ENCODE assay signal across 8 cellular contexts in the genomic region with DNA sequence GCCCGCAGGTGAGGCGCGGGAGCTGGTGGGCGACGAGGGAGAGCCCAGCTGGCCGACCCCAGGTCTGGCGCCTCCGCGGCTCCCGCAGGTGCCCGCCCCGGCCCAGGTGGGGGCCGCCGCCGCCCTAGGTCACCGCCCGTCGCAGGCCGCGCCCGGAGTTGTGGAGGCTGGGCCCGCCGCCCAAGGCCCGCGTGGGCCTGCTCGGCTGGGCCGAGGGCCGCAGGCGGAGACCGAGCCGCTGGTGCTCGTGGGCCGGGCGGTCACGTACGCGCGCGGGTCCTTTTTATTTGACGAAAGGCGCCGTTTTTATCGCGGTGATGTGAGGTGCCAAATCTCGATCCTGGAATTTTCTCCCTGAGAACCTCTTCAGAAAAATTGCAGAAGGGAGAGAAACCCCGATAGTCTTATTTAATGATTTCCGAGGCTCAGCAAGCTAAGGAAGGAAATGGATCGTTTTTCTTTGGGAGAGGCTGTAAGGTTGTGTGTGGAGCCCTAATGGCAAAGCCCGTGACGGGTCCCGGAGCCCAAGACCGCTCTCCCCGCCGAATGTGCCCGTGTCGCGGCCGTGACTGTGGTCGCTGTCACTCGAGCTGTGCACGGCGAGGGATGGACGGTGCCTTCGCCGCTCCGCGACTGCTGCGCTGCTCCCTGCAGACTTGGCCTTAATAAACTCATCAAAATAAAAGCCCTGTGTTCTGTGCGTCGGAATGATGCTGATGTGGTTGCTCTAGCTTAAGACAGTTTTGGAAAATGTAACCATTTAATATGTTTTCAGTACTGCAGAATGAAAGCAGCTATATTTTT. TPM values are rescaled to one million over a fixed set of nuclear protein-coding genes. Genes with fewer than 3 reads are reported as not detected.
DNase-seq lines count a peak whose midpoint lies in the region; ATAC-seq and TF ChIP-seq lines count a peak whose summit lies in the region.

No MANE protein-coding gene starts in this region.

- H3K4me3 ChIP-seq in GM12864 (ENCODE audit: low read depth, low read length), result peak overlapping the region; percentile 90
- H3K4me3 ChIP-seq in H7 (ENCODE audit: insufficient read depth, low read depth, low read length), result peak overlapping the region; percentile 94
- H3K4me3 ChIP-seq in MG63, result peak overlapping the region; percentile 69

- intact Hi-C loops in left colon (cut with DNase I, micrococcal nuclease), result loop anchor here in 1 of 2 donors (10.0 kb wide), 1 partner anchor 233 kb away; no protein-coding TSS in a partner anchor

- peak overlapping the region; percentile 81 for H3K27ac Mint-ChIP-seq in activated CD4-positive, alpha-beta T cell treated with anti-CD3 and anti-CD28 coated beads, Interleukin-2, amount 10 ng/mL, durations not matched to agents 7 days and 5 days

- H3K27me3 ChIP-seq in H7 (ENCODE audit: control insufficient read depth, insufficient read depth, low read length) (peaks cover 2% of the 10 kb centered on the region), MG63 (no peaks in the 10 kb centered on the region)

- TF ChIP-seq CTCF in GM12864 (IDR thresholded peaks at IDR 0.05; ENCODE audit: low read depth, low read length, missing control alignments), result no peak

- POLR2A ChIA-PET in activated CD4-positive, alpha-beta T cell treated with anti-CD3 and anti-CD28 coated beads, Interleukin-2, amount 10 ng/mL, durations not matched to agents 7 days and 5 days (lab: Charles Lee), result no interaction called here

- peaks cover 2% of the 10 kb centered on the region for H3K27me3 Mint-ChIP-seq in activated CD4-positive, alpha-beta T cell treated with anti-CD3 and anti-CD28 coated beads, Interleukin-2, amount 10 ng/mL, durations not matched to agents 7 days and 5 days

- no peaks in the 10 kb centered on the region for H3K36me3 ChIP-seq in H7 (replicated peaks; ENCODE audit: control insufficient read depth, insufficient read depth, low read length)
- no peaks in the 10 kb centered on the region for H3K36me3 ChIP-seq in MG63

- H3K4me1 Mint-ChIP-seq in activated CD4-positive, alpha-beta T cell treated with anti-CD3 and anti-CD28 coated beads, Interleukin-2, amount 10 ng/mL, durations not matched to agents 7 days and 5 days, result peaks cover 30% of the 10 kb centered on the region

- DNase-seq in GM12864 (ENCODE audit: low read depth), result no peak
- DNase-seq in H7, result peak; percentile 57
- DNase-seq in MG63, result peak; percentile 12
- peak; percentile 52 for DNase-seq in activated CD4-positive, alpha-beta T cell treated with anti-CD3 and anti-CD28 coated beads, Interleukin-2, amount 10 ng/mL, durations not matched to agents 7 days and 5 days
- peak; percentile 68 for DNase-seq in dedifferentiated amniotic fluid mesenchymal stem cell (ENCODE audit: extremely low spot score)
- peak; percentile 52 to 76 for DNase-seq in left colon
- peak; percentile 36 for DNase-seq in stimulated activated CD4-positive, alpha-beta T cell treated with anti-CD3 and anti-CD28 coated beads, Interleukin-1b, Interleukin-23, amount 100 ng/mL, for 48 hours
- no peak for DNase-seq in GOT3 (lab: John Stamatoyannopoulos, UW)

- peak overlapping the region; percentile 87 for H3K4me3 Mint-ChIP-seq in activated CD4-positive, alpha-beta T cell treated with anti-CD3 and anti-CD28 coated beads, Interleukin-2, amount 10 ng/mL, durations not matched to agents 7 days and 5 days

- peak; percentile 74 for ATAC-seq in left colon

- CTCF ChIA-PET in activated CD4-positive, alpha-beta T cell treated with anti-CD3 and anti-CD28 coated beads, Interleukin-2, amount 10 ng/mL, durations not matched to agents 7 days and 5 days (lab: Charles Lee), result interaction anchor here (0.9 to 1.3 kb wide), 3 partner anchors 15 to 58 kb away, joined by 3 to 4 read pairs (median 3); no protein-coding TSS in a partner anchor

- no peaks in the 10 kb centered on the region for H3K9me3 ChIP-seq in MG63

- H3K36me3 Mint-ChIP-seq in activated CD4-positive, alpha-beta T cell treated with anti-CD3 and anti-CD28 coated beads, Interleukin-2, amount 10 ng/mL, durations not matched to agents 7 days and 5 days (ENCODE audit: low read depth), result no peaks in the 10 kb centered on the region

- H3K9me3 Mint-ChIP-seq in activated CD4-positive, alpha-beta T cell treated with anti-CD3 and anti-CD28 coated beads, Interleukin-2, amount 10 ng/mL, durations not matched to agents 7 days and 5 days, result no peaks in the 10 kb centered on the region

RNA-seq across cellular contexts. Expression of a gene that starts 0.6 kb away (rescaled TPM):
- 32.4 and 36.2 TPM in 2 replicates for total RNA-seq in H7 (2014; rRNA removed; shearing (Covaris generic))
- 23.8 and 24.4 TPM in 2 replicates for total RNA-seq in MG63 (2014; rRNA removed; shearing (Covaris generic); ENCODE audit: low replicate concordance)
- 10 to 100 TPM; 33.2 to 38.5 TPM for total RNA-seq in activated CD4-positive, alpha-beta T cell treated with anti-CD3 and anti-CD28 coated beads, Interleukin-2, amount 10 ng/mL, durations not matched to agents 7 days and 5 days
- total RNA-seq in left colon, result 10 to 100 TPM; 25.7 to 38.8 TPM

RNA-seq across cellular contexts. Expression of a gene that starts 28.4 kb away (rescaled TPM):
- 1.9 and 3.0 TPM in 2 replicates for total RNA-seq in H7 (2014; rRNA removed; shearing (Covaris generic))
- not detected in 2 replicates for total RNA-seq in MG63 (2014; rRNA removed; shearing (Covaris generic); ENCODE audit: low replicate concordance)
- under 1 TPM in 1 of 2 experiments, not detected in 1; 0.42 TPM for total RNA-seq in activated CD4-positive, alpha-beta T cell treated with anti-CD3 and anti-CD28 coated beads, Interleukin-2, amount 10 ng/mL, durations not matched to agents 7 days and 5 days
- total RNA-seq in left colon, result under 1 TPM in 1 of 2 donors, not detected in 1; 0.43 TPM

Comparison
In these comparisons a context has a peak if more than half of its experiments do, and no peak if none do; other contexts are left out.
1. DNase-seq: peak in H7 (single experiment), MG63 (single experiment), activated CD4-positive, alpha-beta T cell treated with anti-CD3 and anti-CD28 coated beads, Interleukin-2, amount 10 ng/mL, durations not matched to agents 7 days and 5 days (single experiment), dedifferentiated amniotic fluid mesenchymal stem cell (single experiment), left colon (2 of 2) and stimulated activated CD4-positive, alpha-beta T cell treated with anti-CD3 and anti-CD28 coated beads, Interleukin-1b, Interleukin-23, amount 100 ng/mL, for 48 hours (single experiment); none in GM12864 (single experiment) and GOT3 (single experiment).
2. Peak in every context shown above with its lines, with median percentiles within 50 percentile points of each other: H3K4me3 ChIP-seq.